17 cellular contexts compared by ENCODE assay signal in genomic region chr2:165294912-165295311, GRCh38. TPM values are rescaled to one million over a fixed set of nuclear protein-coding genes. Genes with fewer than 3 reads are reported as not detected.
A peak's percentile ranks its signal among the peaks of the same experiment; 100 is the strongest.
DNase-seq lines count a peak whose midpoint lies in the region; ATAC-seq and TF ChIP-seq lines count a peak whose summit lies in the region.
"Had no signal": no experiment of that assay in that cellular context is flagged by ENCODE, and none has a peak within 500 bp of the region (broad histone marks: within the 10 kb centered on the region; RNA-seq: fewer than 3 reads in every experiment).

No MANE protein-coding gene starts in this region.

- H2BK5ac ChIP-seq in neuronal stem cell (ENCODE audit: low read length), result no peak overlapping the region

- H2BK15ac ChIP-seq in neuronal stem cell (ENCODE audit: low read length), result no peak overlapping the region

- H3K9ac ChIP-seq in neuronal stem cell (ENCODE audit: low read depth, low read length, poor library complexity), result no peak overlapping the region
- H3K9ac ChIP-seq: BLaER1 had no signal

- H3K79me1 ChIP-seq in neuronal stem cell (ENCODE audit: low read depth, low read length), result no peaks in the 10 kb centered on the region

- H3K27me3 Mint-ChIP-seq in nephron progenitor cell (ENCODE audit: low read depth, poor library complexity), result peaks cover 13% of the 10 kb centered on the region

- no peak overlapping the region for H4K8ac ChIP-seq in neuronal stem cell (ENCODE audit: low read depth, low read length)

- TF ChIP-seq CTCF in nephron progenitor cell (IDR thresholded peaks at IDR 0.05), result no peak

- H2AK5ac ChIP-seq in neuronal stem cell (ENCODE audit: low read depth, low read length), result no peak overlapping the region

- H3K4me1 Mint-ChIP-seq in nephron progenitor cell, result no peaks in the 10 kb centered on the region

- no peak overlapping the region for H2BK120ac ChIP-seq in neuronal stem cell (ENCODE audit: low read depth, low read length)

- H3K23ac ChIP-seq in neuronal stem cell (ENCODE audit: low read depth, low read length, poor library complexity), result no peak overlapping the region

- no peaks in the 10 kb centered on the region for H3K27me3 ChIP-seq in neuronal stem cell (ENCODE audit: control insufficient read depth in 3 of 3, insufficient read depth in 3 of 3, low read depth in 1 of 3, low read length in 3 of 3)
- H3K27me3 ChIP-seq: BLaER1 had no signal

- no CpG with 5 or more reads among the region's 5 CpGs for WGBS in neuronal stem cell (ENCODE audit: extremely low coverage in 2 of 2, insufficient read length in 2 of 2, insufficient replicate concordance in 1 of 2), 2 donors

- H2AFZ ChIP-seq in neuronal stem cell (ENCODE audit: low read length), result peak overlapping the region; percentile 96
- H2AFZ ChIP-seq: PC-9 had no signal

- DNase-seq in COR-L47 (lab: John Stamatoyannopoulos, UW) (peak; percentile 31), NCI-H2227 treated with DMSO at 0.1 percent for 48 hours (lab: John Stamatoyannopoulos, UW) (peak; percentile 58), cerebellum (ENCODE audit: low spot score) (peak; percentile 66), neuronal stem cell (ENCODE audit: low spot score) (no peak), HuH-7 (ENCODE audit: low spot score) (no peak), COLO829 (ENCODE audit: low spot score) (no peak), nephron progenitor cell (no peak)
- no peak for DNase-seq in stimulated activated naive CD8-positive, alpha-beta T cell treated with anti-CD3 and anti-CD28 coated beads, Interleukin-15, Interleukin-2, amounts not matched to agents 100 U/mL and 50 U/mL, for 24 hours
- DNase-seq: DMS153, HCEC 1CT, NCI-H146, NCI-H446 treated with DMSO at 0.1 percent for 48 hours, NCI-H748 treated with DMSO at 0.1 percent for 48 hours, PC-9 had no signal

- H3K4ac ChIP-seq in neuronal stem cell (ENCODE audit: low read length), result no peak overlapping the region

- H3K36me3 ChIP-seq in neuronal stem cell (replicated peaks in 1 of 2; ENCODE audit: control insufficient read depth in 2 of 2, insufficient read depth in 2 of 2, low read length in 2 of 2), result no peaks in the 10 kb centered on the region
- H3K36me3 ChIP-seq: BLaER1 had no signal

- H3K4me3 ChIP-seq in neuronal stem cell (ENCODE audit: low read length in 2 of 2), result no peak overlapping the region
- H3K4me3 ChIP-seq: BLaER1, PC-9 had no signal

- no peaks in the 10 kb centered on the region for H3K36me3 Mint-ChIP-seq in nephron progenitor cell (ENCODE audit: low read depth)

- no peak overlapping the region for H3K4me3 Mint-ChIP-seq in nephron progenitor cell
- H3K4me3 Mint-ChIP-seq: IgD-negative memory B cell had no signal

- H3K4me1 ChIP-seq in neuronal stem cell (ENCODE audit: control insufficient read depth in 2 of 2, insufficient read depth in 1 of 2, low read depth in 1 of 2, low read length in 2 of 2), result peaks cover 0 to 2% of the 10 kb centered on the region in 2 donors
- H3K4me1 ChIP-seq: BLaER1 had no signal

- no peak overlapping the region for H3K4me2 ChIP-seq in neuronal stem cell (ENCODE audit: insufficient read depth, low read length, poor library complexity, severe bottlenecking)
- H3K4me2 ChIP-seq: BLaER1, PC-9 had no signal

- H3K27ac ChIP-seq in neuronal stem cell (replicated peaks; ENCODE audit: low read length), result no peak overlapping the region
- H3K27ac ChIP-seq: BLaER1, PC-9 had no signal

- H3K9me3 Mint-ChIP-seq in nephron progenitor cell, result no peaks in the 10 kb centered on the region
- H3K9me3 Mint-ChIP-seq: IgD-negative memory B cell had no signal

- no peaks in the 10 kb centered on the region for H3K9me3 ChIP-seq in neuronal stem cell (replicated peaks in 1 of 2; ENCODE audit: control insufficient read depth in 2 of 2, insufficient read depth in 1 of 2, low read depth in 1 of 2, low read length in 2 of 2)
- H3K9me3 ChIP-seq: BLaER1 had no signal

- H3K18ac ChIP-seq in neuronal stem cell (ENCODE audit: low read length), result no peak overlapping the region

- no peak for ATAC-seq in stimulated activated naive CD8-positive, alpha-beta T cell treated with anti-CD3 and anti-CD28 coated beads, Interleukin-15, Interleukin-2, amounts not matched to agents 100 U/mL and 50 U/mL, for 24 hours

- no peak overlapping the region for H3K27ac Mint-ChIP-seq in nephron progenitor cell
- H3K27ac Mint-ChIP-seq: IgD-negative memory B cell had no signal

- no peak overlapping the region for H3K14ac ChIP-seq in neuronal stem cell (ENCODE audit: low read length)

- no peak overlapping the region for H4K91ac ChIP-seq in neuronal stem cell (ENCODE audit: low read depth, low read length, poor library complexity)

- no peak overlapping the region for H2BK12ac ChIP-seq in neuronal stem cell (ENCODE audit: low read length)

RNA-seq across cellular contexts. Expression of gene SCN2A, which starts 55.7 kb away (rescaled TPM):
- total RNA-seq in cerebellum, result 117 TPM
- polyA plus RNA-seq in neuronal stem cell (2013, experiment 1 of 2), result 0.04 TPM
- 0.06 TPM for polyA plus RNA-seq in neuronal stem cell (2013, experiment 2 of 2)
- total RNA-seq: HT-29 had no signal

Comparison
In these comparisons a context has a peak if more than half of its experiments do, and no peak if none do; other contexts are left out.
1. DNase-seq: peak in COR-L47 (single experiment), NCI-H2227 treated with DMSO at 0.1 percent for 48 hours (single experiment) and cerebellum (single experiment); none in neuronal stem cell (single experiment), HuH-7 (single experiment), COLO829 (single experiment), nephron progenitor cell (single experiment) and stimulated activated naive CD8-positive, alpha-beta T cell treated with anti-CD3 and anti-CD28 coated beads, Interleukin-15, Interleukin-2, amounts not matched to agents 100 U/mL and 50 U/mL, for 24 hours (single experiment).